ENCODE assay signal across 1 cellular context in the genomic region with DNA sequence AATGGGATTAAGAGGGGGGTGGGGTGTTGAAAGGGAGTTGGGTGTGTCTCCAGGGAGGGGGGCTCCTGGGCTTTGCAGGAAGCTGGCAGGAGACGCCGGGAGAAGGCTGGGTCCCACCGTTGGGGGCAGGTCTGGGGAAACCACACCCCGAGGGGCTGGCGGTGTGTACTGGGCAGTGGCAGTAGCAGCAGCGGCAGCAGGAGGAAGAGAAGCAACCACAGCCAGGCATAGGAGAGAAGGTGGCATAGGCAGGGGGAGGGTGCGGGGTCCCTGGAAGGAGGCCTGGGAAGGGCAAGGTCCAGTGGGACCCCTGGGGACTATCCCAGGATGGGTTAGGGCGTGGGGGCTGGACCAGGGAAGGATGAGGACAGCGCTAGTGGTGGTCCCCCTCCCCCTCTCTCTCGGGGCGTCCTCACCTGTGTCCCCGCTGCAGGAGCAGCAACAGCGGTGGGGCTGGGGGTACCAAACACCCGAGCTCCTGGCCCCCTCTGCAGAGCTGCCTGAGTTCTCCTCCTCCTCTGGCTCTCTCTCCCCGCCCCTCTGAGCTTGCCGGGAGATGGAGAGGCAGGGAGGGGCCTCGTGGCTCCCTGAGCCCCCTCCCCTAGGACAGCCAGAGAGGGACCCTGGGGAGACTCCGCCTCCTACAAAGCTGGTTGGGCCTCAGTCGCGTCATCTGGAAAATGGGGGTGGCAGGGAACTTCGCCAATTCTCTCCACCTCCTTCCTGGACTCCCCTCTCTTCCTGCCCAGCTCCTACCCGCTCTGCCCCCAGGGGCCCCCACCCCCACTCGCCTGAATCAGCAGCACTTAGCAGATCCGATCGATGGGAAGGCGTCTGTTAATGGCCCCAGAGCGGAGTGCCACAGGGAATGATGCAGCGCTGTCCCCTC.
TF ChIP-seq lines count a peak whose summit lies in the region.

A gene (minus strand): TSS at position 520 of the 889 bp plus-strand sequence. CDS start 1,573 bp downstream, outside the sequence.

TF ChIP-seq in HEK293, 187 proteins besides CTCF, POLR2A, EP300 and RAD21 (continued from another document):
- TF ChIP-seq, protein P1, sequence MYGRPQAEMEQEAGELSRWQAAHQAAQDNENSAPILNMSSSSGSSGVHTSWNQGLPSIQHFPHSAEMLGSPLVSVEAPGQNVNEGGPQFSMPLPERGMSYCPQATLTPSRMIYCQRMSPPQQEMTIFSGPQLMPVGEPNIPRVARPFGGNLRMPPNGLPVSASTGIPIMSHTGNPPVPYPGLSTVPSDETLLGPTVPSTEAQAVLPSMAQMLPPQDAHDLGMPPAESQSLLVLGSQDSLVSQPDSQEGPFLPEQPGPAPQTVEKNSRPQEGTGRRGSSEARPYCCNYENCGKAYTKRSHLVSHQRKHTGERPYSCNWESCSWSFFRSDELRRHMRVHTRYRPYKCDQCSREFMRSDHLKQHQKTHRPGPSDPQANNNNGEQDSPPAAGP (tag by site-specific recombination; IDR thresholded peaks at IDR 0.05) = peak; percentile 63; the same call in 1 of the 2 replicates
- TF ChIP-seq ZFHX2 (tag by site-specific recombination; conservative IDR thresholded peaks at IDR 0.05) (peak; percentile 79), ZNF404 (tag by site-specific recombination; IDR thresholded peaks at IDR 0.05) (no peak), ZNF155 (tag by site-specific recombination; IDR thresholded peaks at IDR 0.05) (no peak), GLIS2 (tag by site-specific recombination; IDR thresholded peaks at IDR 0.05) (peak; percentile 74), ZIC2 (tag by site-specific recombination; IDR thresholded peaks at IDR 0.05) (peak; percentile 42), ZNF354C (tag by site-specific recombination; IDR thresholded peaks at IDR 0.05; ENCODE audit: borderline replicate concordance, low read depth) (no peak), ZFP69B (tag by site-specific recombination; IDR thresholded peaks at IDR 0.05) (peak; percentile 74), ZNF768 (tag by site-specific recombination; IDR thresholded peaks at IDR 0.05) (no peak), ZNF585B (tag by site-specific recombination; IDR thresholded peaks at IDR 0.05) (no peak), ZFP37 (tag by site-specific recombination; IDR thresholded peaks at IDR 0.05) (no peak)
- TF ChIP-seq, protein P2, sequence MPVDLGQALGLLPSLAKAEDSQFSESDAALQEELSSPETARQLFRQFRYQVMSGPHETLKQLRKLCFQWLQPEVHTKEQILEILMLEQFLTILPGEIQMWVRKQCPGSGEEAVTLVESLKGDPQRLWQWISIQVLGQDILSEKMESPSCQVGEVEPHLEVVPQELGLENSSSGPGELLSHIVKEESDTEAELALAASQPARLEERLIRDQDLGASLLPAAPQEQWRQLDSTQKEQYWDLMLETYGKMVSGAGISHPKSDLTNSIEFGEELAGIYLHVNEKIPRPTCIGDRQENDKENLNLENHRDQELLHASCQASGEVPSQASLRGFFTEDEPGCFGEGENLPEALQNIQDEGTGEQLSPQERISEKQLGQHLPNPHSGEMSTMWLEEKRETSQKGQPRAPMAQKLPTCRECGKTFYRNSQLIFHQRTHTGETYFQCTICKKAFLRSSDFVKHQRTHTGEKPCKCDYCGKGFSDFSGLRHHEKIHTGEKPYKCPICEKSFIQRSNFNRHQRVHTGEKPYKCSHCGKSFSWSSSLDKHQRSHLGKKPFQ (tag by site-specific recombination; IDR thresholded peaks at IDR 0.05) = no peak
- TF ChIP-seq, protein P3, sequence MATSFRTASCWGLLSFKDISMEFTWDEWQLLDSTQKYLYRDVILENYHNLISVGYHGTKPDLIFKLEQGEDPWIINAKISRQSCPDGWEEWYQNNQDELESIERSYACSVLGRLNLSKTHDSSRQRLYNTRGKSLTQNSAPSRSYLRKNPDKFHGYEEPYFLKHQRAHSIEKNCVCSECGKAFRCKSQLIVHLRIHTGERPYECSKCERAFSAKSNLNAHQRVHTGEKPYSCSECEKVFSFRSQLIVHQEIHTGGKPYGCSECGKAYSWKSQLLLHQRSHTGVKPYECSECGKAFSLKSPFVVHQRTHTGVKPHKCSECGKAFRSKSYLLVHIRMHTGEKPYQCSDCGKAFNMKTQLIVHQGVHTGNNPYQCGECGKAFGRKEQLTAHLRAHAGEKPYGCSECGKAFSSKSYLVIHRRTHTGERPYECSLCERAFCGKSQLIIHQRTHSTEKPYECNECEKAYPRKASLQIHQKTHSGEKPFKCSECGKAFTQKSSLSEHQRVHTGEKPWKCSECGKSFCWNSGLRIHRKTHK (tag by site-specific recombination; IDR thresholded peaks at IDR 0.05) = no peak
- TF ChIP-seq, protein P4, sequence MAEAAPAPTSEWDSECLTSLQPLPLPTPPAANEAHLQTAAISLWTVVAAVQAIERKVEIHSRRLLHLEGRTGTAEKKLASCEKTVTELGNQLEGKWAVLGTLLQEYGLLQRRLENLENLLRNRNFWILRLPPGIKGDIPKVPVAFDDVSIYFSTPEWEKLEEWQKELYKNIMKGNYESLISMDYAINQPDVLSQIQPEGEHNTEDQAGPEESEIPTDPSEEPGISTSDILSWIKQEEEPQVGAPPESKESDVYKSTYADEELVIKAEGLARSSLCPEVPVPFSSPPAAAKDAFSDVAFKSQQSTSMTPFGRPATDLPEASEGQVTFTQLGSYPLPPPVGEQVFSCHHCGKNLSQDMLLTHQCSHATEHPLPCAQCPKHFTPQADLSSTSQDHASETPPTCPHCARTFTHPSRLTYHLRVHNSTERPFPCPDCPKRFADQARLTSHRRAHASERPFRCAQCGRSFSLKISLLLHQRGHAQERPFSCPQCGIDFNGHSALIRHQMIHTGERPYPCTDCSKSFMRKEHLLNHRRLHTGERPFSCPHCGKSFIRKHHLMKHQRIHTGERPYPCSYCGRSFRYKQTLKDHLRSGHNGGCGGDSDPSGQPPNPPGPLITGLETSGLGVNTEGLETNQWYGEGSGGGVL (tag by site-specific recombination; IDR thresholded peaks at IDR 0.05) = peak; percentile 91
- TF ChIP-seq, protein P5, sequence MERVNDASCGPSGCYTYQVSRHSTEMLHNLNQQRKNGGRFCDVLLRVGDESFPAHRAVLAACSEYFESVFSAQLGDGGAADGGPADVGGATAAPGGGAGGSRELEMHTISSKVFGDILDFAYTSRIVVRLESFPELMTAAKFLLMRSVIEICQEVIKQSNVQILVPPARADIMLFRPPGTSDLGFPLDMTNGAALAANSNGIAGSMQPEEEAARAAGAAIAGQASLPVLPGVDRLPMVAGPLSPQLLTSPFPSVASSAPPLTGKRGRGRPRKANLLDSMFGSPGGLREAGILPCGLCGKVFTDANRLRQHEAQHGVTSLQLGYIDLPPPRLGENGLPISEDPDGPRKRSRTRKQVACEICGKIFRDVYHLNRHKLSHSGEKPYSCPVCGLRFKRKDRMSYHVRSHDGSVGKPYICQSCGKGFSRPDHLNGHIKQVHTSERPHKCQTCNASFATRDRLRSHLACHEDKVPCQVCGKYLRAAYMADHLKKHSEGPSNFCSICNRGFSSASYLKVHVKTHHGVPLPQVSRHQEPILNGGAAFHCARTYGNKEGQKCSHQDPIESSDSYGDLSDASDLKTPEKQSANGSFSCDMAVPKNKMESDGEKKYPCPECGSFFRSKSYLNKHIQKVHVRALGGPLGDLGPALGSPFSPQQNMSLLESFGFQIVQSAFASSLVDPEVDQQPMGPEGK (tag by site-specific recombination; IDR thresholded peaks at IDR 0.05) = peak; percentile 48; the same call in 1 of the 2 replicates
- TF ChIP-seq, protein P6, sequence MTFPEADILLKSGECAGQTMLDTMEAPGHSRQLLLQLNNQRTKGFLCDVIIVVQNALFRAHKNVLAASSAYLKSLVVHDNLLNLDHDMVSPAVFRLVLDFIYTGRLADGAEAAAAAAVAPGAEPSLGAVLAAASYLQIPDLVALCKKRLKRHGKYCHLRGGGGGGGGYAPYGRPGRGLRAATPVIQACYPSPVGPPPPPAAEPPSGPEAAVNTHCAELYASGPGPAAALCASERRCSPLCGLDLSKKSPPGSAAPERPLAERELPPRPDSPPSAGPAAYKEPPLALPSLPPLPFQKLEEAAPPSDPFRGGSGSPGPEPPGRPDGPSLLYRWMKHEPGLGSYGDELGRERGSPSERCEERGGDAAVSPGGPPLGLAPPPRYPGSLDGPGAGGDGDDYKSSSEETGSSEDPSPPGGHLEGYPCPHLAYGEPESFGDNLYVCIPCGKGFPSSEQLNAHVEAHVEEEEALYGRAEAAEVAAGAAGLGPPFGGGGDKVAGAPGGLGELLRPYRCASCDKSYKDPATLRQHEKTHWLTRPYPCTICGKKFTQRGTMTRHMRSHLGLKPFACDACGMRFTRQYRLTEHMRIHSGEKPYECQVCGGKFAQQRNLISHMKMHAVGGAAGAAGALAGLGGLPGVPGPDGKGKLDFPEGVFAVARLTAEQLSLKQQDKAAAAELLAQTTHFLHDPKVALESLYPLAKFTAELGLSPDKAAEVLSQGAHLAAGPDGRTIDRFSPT (tag by site-specific recombination; IDR thresholded peaks at IDR 0.05) = peak; percentile 59; the same call in 1 of the 2 replicates
TF ChIP-seq in HEK293: peak in this region for 21.
